In genomic region chr13:33205804-33206221, GRCh38 we compare ENCODE assay signal across 8 cellular contexts.
A peak's percentile ranks its signal among the peaks of the same experiment; 100 is the strongest.
DNase-seq lines count a peak whose midpoint lies in the region; ATAC-seq and TF ChIP-seq lines count a peak whose summit lies in the region.

No MANE protein-coding gene starts in this region.

- intact Hi-C loops in dorsolateral prefrontal cortex (cut with DNase I), result no loop called here

- ATAC-seq in GM19328 (IDR thresholded peaks at IDR 0.05; ENCODE audit: unreplicated experiment) (peak; percentile 52), HG03378 (IDR thresholded peaks at IDR 0.05; ENCODE audit: unreplicated experiment) (peak; percentile 46)
- ATAC-seq in stimulated activated effector memory CD8-positive, alpha-beta T cell treated with anti-CD3 and anti-CD28 coated beads, Interleukin-12 subunit alpha, Interleukin-12 subunit beta, amount 100 ng/mL, for 72 hours, result peak; percentile 52

- H3K27ac Mint-ChIP-seq in stimulated activated effector memory CD8-positive, alpha-beta T cell treated with anti-CD3 and anti-CD28 coated beads, Interleukin-12 subunit alpha, Interleukin-12 subunit beta, amount 100 ng/mL, for 72 hours, result no peak overlapping the region
- peak overlapping the region in 1 of 8 donors; percentile 5 for H3K27ac Mint-ChIP-seq in CD8-positive, alpha-beta memory T cell

- H3K27me3 ChIP-seq in dorsolateral prefrontal cortex, result no peaks in the 10 kb centered on the region
- no peaks in the 10 kb centered on the region for H3K27me3 ChIP-seq in CD8-positive, alpha-beta memory T cell (ENCODE audit: insufficient read depth, low read length, poor library complexity, severe bottlenecking)

- peak overlapping the region in 54 of 59 donors; percentile 1 to 64 (median 45) for H3K4me3 ChIP-seq in dorsolateral prefrontal cortex
- no peak overlapping the region for H3K4me3 ChIP-seq in CD8-positive, alpha-beta memory T cell (ENCODE audit: low read length)

- H3K9me3 ChIP-seq in CD8-positive, alpha-beta memory T cell (ENCODE audit: low read length), result no peaks in the 10 kb centered on the region

- CTCF ChIA-PET in CD8-positive, alpha-beta memory T cell (lab: Charles Lee), result no interaction called here

- H3K27ac ChIP-seq in dorsolateral prefrontal cortex, result peak overlapping the region in 54 of 59 donors; percentile 4 to 87 (median 72)
- no peak overlapping the region for H3K27ac ChIP-seq in CD8-positive, alpha-beta memory T cell (ENCODE audit: low read depth, low read length)

- peak in 1 of 10 donors; percentile 32 for DNase-seq in dorsolateral prefrontal cortex
- DNase-seq in stimulated activated effector memory CD8-positive, alpha-beta T cell treated with anti-CD3 and anti-CD28 coated beads, Interleukin-12 subunit alpha, Interleukin-12 subunit beta, amount 100 ng/mL, for 72 hours (ENCODE audit: low spot score in 2 of 2), result no peak
- no peak for DNase-seq in CD8-positive, alpha-beta memory T cell
- no peak for DNase-seq in retina
- no peak for DNase-seq in NCI-H345 (lab: John Stamatoyannopoulos, UW)
- DNase-seq in A172 (ENCODE audit: low spot score), result no peak

- H3K4me1 ChIP-seq in CD8-positive, alpha-beta memory T cell (ENCODE audit: insufficient read depth, low read length), result no peaks in the 10 kb centered on the region

- H3K36me3 ChIP-seq in CD8-positive, alpha-beta memory T cell (ENCODE audit: insufficient read depth, low read length), result no peaks in the 10 kb centered on the region

- H3K9me3 Mint-ChIP-seq in stimulated activated effector memory CD8-positive, alpha-beta T cell treated with anti-CD3 and anti-CD28 coated beads, Interleukin-12 subunit alpha, Interleukin-12 subunit beta, amount 100 ng/mL, for 72 hours, result no peaks in the 10 kb centered on the region
- H3K9me3 Mint-ChIP-seq in CD8-positive, alpha-beta memory T cell, result no peaks in the 10 kb centered on the region

- peaks cover 3 to 25% of the 10 kb centered on the region in 2 donors for H3K27me3 Mint-ChIP-seq in CD8-positive, alpha-beta memory T cell

- H3K4me1 Mint-ChIP-seq in stimulated activated effector memory CD8-positive, alpha-beta T cell treated with anti-CD3 and anti-CD28 coated beads, Interleukin-12 subunit alpha, Interleukin-12 subunit beta, amount 100 ng/mL, for 72 hours, result peaks cover 19% of the 10 kb centered on the region
- peaks cover 0 to 26% (median 22%) of the 10 kb centered on the region in 3 donors for H3K4me1 Mint-ChIP-seq in CD8-positive, alpha-beta memory T cell

- no peak for TF ChIP-seq CTCF in dorsolateral prefrontal cortex (IDR thresholded peaks at IDR 0.05 in 54 of 56, conservative IDR thresholded peaks at IDR 0.05 in 2 of 56; ENCODE audit: low read depth in 1 of 56, partially characterized antibody in 56 of 56)

- H3K36me3 Mint-ChIP-seq in stimulated activated effector memory CD8-positive, alpha-beta T cell treated with anti-CD3 and anti-CD28 coated beads, Interleukin-12 subunit alpha, Interleukin-12 subunit beta, amount 100 ng/mL, for 72 hours, result no peaks in the 10 kb centered on the region
- no peaks in the 10 kb centered on the region for H3K36me3 Mint-ChIP-seq in CD8-positive, alpha-beta memory T cell

- POLR2A ChIA-PET in CD8-positive, alpha-beta memory T cell (lab: Charles Lee), result no interaction called here

- no peak overlapping the region for H3K4me3 Mint-ChIP-seq in stimulated activated effector memory CD8-positive, alpha-beta T cell treated with anti-CD3 and anti-CD28 coated beads, Interleukin-12 subunit alpha, Interleukin-12 subunit beta, amount 100 ng/mL, for 72 hours
- H3K4me3 Mint-ChIP-seq in CD8-positive, alpha-beta memory T cell, result peak overlapping the region in 1 of 7 donors; percentile 13
